19 cellular contexts compared by ENCODE assay signal in the genomic region with DNA sequence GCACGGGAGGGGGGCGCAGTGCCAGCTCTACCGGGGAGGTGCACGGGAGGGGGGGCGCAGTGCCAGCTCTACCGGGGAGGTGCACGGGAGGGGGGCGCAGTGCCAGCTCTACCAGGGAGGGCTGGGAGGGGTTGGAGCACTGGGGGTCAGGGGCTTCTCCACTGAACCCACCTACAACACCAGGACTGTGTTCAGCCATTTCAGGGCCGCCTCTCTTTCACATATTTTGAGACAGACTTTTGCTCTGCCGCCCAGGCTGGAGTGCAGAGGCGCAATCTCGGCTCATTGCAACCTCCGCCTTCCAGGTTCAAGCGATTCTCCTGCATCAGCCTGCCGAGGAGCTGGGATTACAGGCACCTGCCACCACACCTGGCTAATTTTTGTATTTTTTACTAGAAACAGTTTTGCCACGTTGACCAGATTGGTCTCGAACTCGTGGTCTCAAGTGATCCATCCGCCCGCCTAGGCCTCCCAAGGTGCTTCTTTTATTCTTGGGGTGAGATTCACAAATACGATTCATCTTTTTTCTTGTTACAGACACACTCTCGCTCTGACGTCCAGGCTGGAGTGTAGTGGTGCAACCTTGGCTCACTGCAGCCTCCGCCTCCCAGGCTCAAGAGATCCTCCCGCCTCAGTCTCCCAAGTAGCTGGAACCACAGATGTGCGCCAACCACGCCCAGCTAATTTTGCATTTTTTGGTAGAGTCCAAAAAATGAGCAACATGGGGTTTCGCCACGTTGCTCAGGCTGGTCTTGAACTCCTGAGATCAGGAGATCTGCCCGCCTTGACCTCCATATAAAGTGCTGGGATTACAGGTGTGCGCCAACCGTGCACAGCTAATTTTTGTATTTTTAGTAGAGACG. TPM values are rescaled to one million over a fixed set of nuclear protein-coding genes. Genes with fewer than 3 reads are reported as not detected.
DNase-seq lines count a peak whose midpoint lies in the region; ATAC-seq and TF ChIP-seq lines count a peak whose summit lies in the region.
"Had no signal": no experiment of that assay in that cellular context is flagged by ENCODE, and none has a peak within 500 bp of the region (broad histone marks: within the 10 kb centered on the region; RNA-seq: fewer than 3 reads in every experiment).

No MANE protein-coding gene starts in this region.

- DNase-seq in CD8-positive, alpha-beta T cell: peak in 1 of 7 experiments; percentile 11
- DNase-seq in RWPE2 (ENCODE audit: low spot score) (peak; percentile 31), immature natural killer cell (no peak), psoas muscle (peak; percentile 4 to 24), vagina (ENCODE audit: extremely low spot score in 2 of 2) (no peak), pons (ENCODE audit: low spot score) (no peak)
- DNase-seq: activated CD4-positive, alpha-beta T cell treated with anti-CD3 and anti-CD28 coated beads, Interleukin-2, amount 10 ng/mL, durations not matched to agents 7 days and 5 days; midbrain; NCI-H1048; NCI-H187 had no signal

- no peak for TF ChIP-seq POLR2A in vagina (IDR thresholded peaks at IDR 0.05)

- no peaks in the 10 kb centered on the region for H3K9me3 Mint-ChIP-seq in CD8-positive, alpha-beta T cell
- H3K9me3 Mint-ChIP-seq in immature natural killer cell: no peaks in the 10 kb centered on the region
- H3K9me3 Mint-ChIP-seq: activated CD4-positive, alpha-beta T cell treated with anti-CD3 and anti-CD28 coated beads, Interleukin-2, amount 10 ng/mL, durations not matched to agents 7 days and 5 days; activated naive CD4-positive, alpha-beta T cell treated with anti-CD3 and anti-CD28 coated beads, Interleukin-2, amount 50 U/mL, for 72 hours; activated T-helper 1 cell treated with anti-CD3 and anti-CD28 coated beads, Interleukin-12 subunit alpha, Interleukin-12 subunit beta, Interleukin-2, Interleukin-4 antibody, amounts not matched to agents 30 ng/mL and 10 ng/mL and 1 ng/mL, durations not matched to agents 14 hours and 24 hours and 36 hours; nephron had no signal

- ATAC-seq in CD8-positive, alpha-beta T cell: no peak
- ATAC-seq in RWPE2 (ENCODE audit: low read depth): no peak
- ATAC-seq in psoas muscle: no peak
- ATAC-seq in GM21360 (IDR thresholded peaks at IDR 0.05; ENCODE audit: unreplicated experiment): no peak
- ATAC-seq: activated CD8-positive, alpha-beta memory T cell treated with anti-CD3 and anti-CD28 coated beads, Interleukin-2, amount 10 ng/mL, durations not matched to agents 7 days and 5 days; activated naive CD4-positive, alpha-beta T cell treated with anti-CD3 and anti-CD28 coated beads, Interleukin-2, amount 50 U/mL, for 72 hours; left lobe of liver had no signal

- POLR2A ChIA-PET in CD8-positive, alpha-beta T cell (lab: Charles Lee): no interaction called here

- H3K4me3 ChIP-seq in CD8-positive, alpha-beta T cell (ENCODE audit: low read depth, low read length): no peak overlapping the region
- H3K4me3 ChIP-seq in RWPE2 (ENCODE audit: severe bottlenecking) (no peak overlapping the region), psoas muscle (no peak overlapping the region), vagina (no peak overlapping the region)
- H3K4me3 ChIP-seq: BLaER1 treated with 17β-estradiol and CSF1 and Interleukin-3, amounts not matched to agents 10 nM and 100 nM; HAP-1 had no signal

- 81 to 87% (median 85%) methylated on average over 25 to 29 of the region's 33 CpGs for WGBS in psoas muscle, 3 donors

- CTCF ChIA-PET in CD8-positive, alpha-beta T cell (lab: Charles Lee): interaction anchor here (0.9 to 1.2 kb wide), 2 partner anchors 38 to 40 kb away, joined by 3 read pairs; no protein-coding TSS in a partner anchor

- intact Hi-C loops in CD8-positive, alpha-beta T cell (cut with DNase I, micrococcal nuclease): no loop called here
- intact Hi-C loops in psoas muscle (cut with DNase I): no loop called here
- intact Hi-C loops in vagina (cut with DNase I): no loop called here

- H3K4me1 Mint-ChIP-seq in CD8-positive, alpha-beta T cell (ENCODE audit: low read depth): peaks cover 19% of the 10 kb centered on the region
- H3K4me1 Mint-ChIP-seq in immature natural killer cell: peaks cover 38 to 48% of the 10 kb centered on the region in 2 donors

- no peaks in the 10 kb centered on the region for H3K9me3 ChIP-seq in CD8-positive, alpha-beta T cell (ENCODE audit: low read length)
- H3K9me3 ChIP-seq in RWPE2 (ENCODE audit: severe bottlenecking) (no peaks in the 10 kb centered on the region), psoas muscle (no peaks in the 10 kb centered on the region), vagina (no peaks in the 10 kb centered on the region)
- H3K9me3 ChIP-seq: HAP-1 had no signal

- H3K4me3 Mint-ChIP-seq in CD8-positive, alpha-beta T cell: no peak overlapping the region
- no peak overlapping the region for H3K4me3 Mint-ChIP-seq in immature natural killer cell
- H3K4me3 Mint-ChIP-seq: activated CD4-positive, alpha-beta T cell treated with anti-CD3 and anti-CD28 coated beads, Interleukin-2, amount 10 ng/mL, durations not matched to agents 7 days and 5 days; activated CD8-positive, alpha-beta memory T cell treated with anti-CD3 and anti-CD28 coated beads, Interleukin-2, amount 10 ng/mL, durations not matched to agents 7 days and 5 days; activated T-helper 1 cell treated with anti-CD3 and anti-CD28 coated beads, Interleukin-12 subunit alpha, Interleukin-12 subunit beta, Interleukin-2, Interleukin-4 antibody, amounts not matched to agents 30 ng/mL and 10 ng/mL and 1 ng/mL, durations not matched to agents 14 hours and 24 hours and 36 hours; nephron had no signal

- no peaks in the 10 kb centered on the region for H3K36me3 ChIP-seq in CD8-positive, alpha-beta T cell (ENCODE audit: insufficient read depth, low read length)
- H3K36me3 ChIP-seq in RWPE2 (ENCODE audit: low read depth): no peaks in the 10 kb centered on the region
- no peaks in the 10 kb centered on the region for H3K36me3 ChIP-seq in psoas muscle (ENCODE audit: insufficient read depth in 1 of 2, low read depth in 1 of 2)
- no peaks in the 10 kb centered on the region for H3K36me3 ChIP-seq in vagina
- H3K36me3 ChIP-seq: HAP-1 had no signal

- H3K27me3 ChIP-seq in CD8-positive, alpha-beta T cell (ENCODE audit: insufficient read depth, low read length): no peaks in the 10 kb centered on the region
- H3K27me3 ChIP-seq in RWPE2 (ENCODE audit: insufficient read depth, poor library complexity, severe bottlenecking) (no peaks in the 10 kb centered on the region), psoas muscle (ENCODE audit: insufficient read depth in 3 of 3, low read length in 2 of 3) (peaks cover 0 to 5% (median 0%) of the 10 kb centered on the region in 3 donors), vagina (no peaks in the 10 kb centered on the region)
- H3K27me3 ChIP-seq: BLaER1 treated with 17β-estradiol and CSF1 and Interleukin-3, amounts not matched to agents 10 nM and 100 nM had no signal

- no peak overlapping the region for H3K27ac ChIP-seq in CD8-positive, alpha-beta T cell (ENCODE audit: low read depth, low read length)
- H3K27ac ChIP-seq in RWPE2 (ENCODE audit: poor library complexity, severe bottlenecking) (no peak overlapping the region), psoas muscle (no peak overlapping the region), vagina (no peak overlapping the region)
- H3K27ac ChIP-seq: parathyroid adenoma had no signal

- TF ChIP-seq CTCF in CD8-positive, alpha-beta T cell (IDR thresholded peaks at IDR 0.05): no peak
- no peak for TF ChIP-seq CTCF in RWPE2 (IDR thresholded peaks at IDR 0.05; ENCODE audit: poor library complexity, severe bottlenecking)
- TF ChIP-seq CTCF in psoas muscle (IDR thresholded peaks at IDR 0.05): no peak
- no peak for TF ChIP-seq CTCF in vagina (IDR thresholded peaks at IDR 0.05)

- peaks cover 18% of the 10 kb centered on the region for H3K4me1 ChIP-seq in CD8-positive, alpha-beta T cell (ENCODE audit: insufficient read depth, low read length)
- H3K4me1 ChIP-seq in RWPE2 (ENCODE audit: insufficient read depth, poor library complexity, severe bottlenecking): peaks cover 13% of the 10 kb centered on the region
- H3K4me1 ChIP-seq in psoas muscle: no peaks in the 10 kb centered on the region
- H3K4me1 ChIP-seq in vagina: peaks cover 16% of the 10 kb centered on the region
- H3K4me1 ChIP-seq: HAP-1, parathyroid adenoma had no signal

- H3K27ac Mint-ChIP-seq in CD8-positive, alpha-beta T cell: peak overlapping the region; percentile 32
- peak overlapping the region in 5 of 6 donors; percentile 45 to 70 (median 57) for H3K27ac Mint-ChIP-seq in immature natural killer cell
- H3K27ac Mint-ChIP-seq: activated CD4-positive, alpha-beta T cell treated with anti-CD3 and anti-CD28 coated beads, Interleukin-2, amount 10 ng/mL, durations not matched to agents 7 days and 5 days; activated CD8-positive, alpha-beta memory T cell treated with anti-CD3 and anti-CD28 coated beads, Interleukin-2, amount 10 ng/mL, durations not matched to agents 7 days and 5 days; activated T-helper 1 cell treated with anti-CD3 and anti-CD28 coated beads, Interleukin-12 subunit alpha, Interleukin-12 subunit beta, Interleukin-2, Interleukin-4 antibody, amounts not matched to agents 30 ng/mL and 10 ng/mL and 1 ng/mL, durations not matched to agents 14 hours and 24 hours and 36 hours had no signal

- no peaks in the 10 kb centered on the region for H3K27me3 Mint-ChIP-seq in CD8-positive, alpha-beta T cell (ENCODE audit: low read depth)
- H3K27me3 Mint-ChIP-seq in immature natural killer cell (ENCODE audit: low read depth in 3 of 3): peaks cover 4 to 6% (median 5%) of the 10 kb centered on the region in 3 donors
- H3K27me3 Mint-ChIP-seq: activated CD4-positive, alpha-beta T cell treated with anti-CD3 and anti-CD28 coated beads, Interleukin-2, amount 10 ng/mL, durations not matched to agents 7 days and 5 days had no signal

- H3K36me3 Mint-ChIP-seq in CD8-positive, alpha-beta T cell: no peaks in the 10 kb centered on the region
- H3K36me3 Mint-ChIP-seq in immature natural killer cell: no peaks in the 10 kb centered on the region
- H3K36me3 Mint-ChIP-seq: activated naive CD4-positive, alpha-beta T cell treated with anti-CD3 and anti-CD28 coated beads, Interleukin-2, amount 50 U/mL, for 72 hours had no signal

RNA-seq across cellular contexts. Expression of a gene that starts 37.0 kb away (rescaled TPM):
- total RNA-seq in CD8-positive, alpha-beta T cell: 10 to 100 TPM; 10.9 to 11.5 TPM
- polyA plus RNA-seq in immature natural killer cell: 10 to 100 TPM; 49.7 to 72.1 (median 55.1) TPM
- total RNA-seq in psoas muscle: 1 to 10 TPM in 3 of 4 donors, under 1 TPM in 1; 0.88 to 1.4 (median 1.2) TPM
- under 1 TPM; 0.18 to 0.56 (median 0.56) TPM for polyA plus RNA-seq in psoas muscle
- total RNA-seq in vagina: 4.2 TPM

RNA-seq across cellular contexts. Expression of a gene that starts 41.1 kb away (rescaled TPM):
- 10 to 100 TPM; 75.4 to 83.1 TPM for total RNA-seq in CD8-positive, alpha-beta T cell
- polyA plus RNA-seq in immature natural killer cell (10 to 100 TPM; 25.3 to 35.6 (median 25.5) TPM), psoas muscle (10 to 100 TPM; 36.8 to 51.1 (median 48.3) TPM)
- total RNA-seq in psoas muscle (10 to 100 TPM; 27.3 to 42.3 (median 29.1) TPM), vagina (35.8 TPM)

RNA-seq across cellular contexts. Expression of a gene that starts 57.9 kb away (rescaled TPM):
- total RNA-seq in CD8-positive, alpha-beta T cell: 10 to 100 TPM; 40.3 to 42.4 TPM
- polyA plus RNA-seq in immature natural killer cell (10 to 100 TPM; 12.7 to 24.0 (median 18.1) TPM), psoas muscle (10 to 100 TPM in 2 of 3 donors, 1 to 10 TPM in 1; 5.6 to 12.2 (median 11.3) TPM)
- total RNA-seq in psoas muscle (1 to 10 TPM; 4.5 to 7.9 (median 6.9) TPM), vagina (10.8 TPM)

Comparison
In these comparisons a context has a peak if more than half of its experiments do, and no peak if none do; other contexts are left out.
1. DNase-seq: peak in RWPE2 (single experiment) and psoas muscle (2 of 2); none in immature natural killer cell (0 of 3), vagina (0 of 2) and pons (single experiment).